In the genomic region with DNA sequence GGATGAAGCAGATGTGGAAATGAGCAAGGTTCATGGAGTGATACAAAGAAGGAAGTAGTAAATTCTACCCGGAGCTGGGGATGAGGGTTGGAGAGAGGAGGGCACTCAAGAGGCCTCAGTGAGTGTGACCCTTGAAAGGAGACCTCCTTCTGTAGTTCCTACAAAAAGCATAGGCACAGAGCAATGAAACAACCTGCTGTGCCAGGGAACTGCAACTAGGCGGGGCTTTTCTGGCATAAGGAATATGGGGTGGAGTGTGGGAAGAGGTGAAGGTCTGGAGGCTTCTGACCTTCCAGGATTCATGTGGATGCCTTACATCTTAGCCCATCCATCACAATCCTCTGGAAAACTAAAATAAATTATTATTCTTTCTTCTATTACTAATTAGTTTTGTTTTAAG, we compare ENCODE assay signal across 2 cellular contexts.
TF ChIP-seq lines count a peak whose summit lies in the region.

No MANE protein-coding gene starts in this region.

TF ChIP-seq in HCT116, 20 proteins besides CTCF, POLR2A, EP300 and RAD21:
- TF ChIP-seq SIN3A (IDR thresholded peaks at IDR 0.05; ENCODE audit: low read depth) (no peak), CEBPB (IDR thresholded peaks at IDR 0.05; ENCODE audit: low read depth) (no peak), ZNF274 (IDR thresholded peaks at IDR 0.05; ENCODE audit: low read depth, low read length) (no peak), ZFX (IDR thresholded peaks at IDR 0.05) (no peak), EZH2phosphoT487 (IDR thresholded peaks at IDR 0.05; ENCODE audit: borderline replicate concordance) (no peak), FOSL1 (IDR thresholded peaks at IDR 0.05; ENCODE audit: low read depth) (no peak), JUND (IDR thresholded peaks at IDR 0.05) (no peak), TCF7L2 (IDR thresholded peaks at IDR 0.05; ENCODE audit: borderline replicate concordance, extremely low read depth, insufficient read depth, insufficient read length) (no peak), CBX3 (IDR thresholded peaks at IDR 0.05; ENCODE audit: low read depth) (no peak), ELF1 (IDR thresholded peaks at IDR 0.05; ENCODE audit: borderline replicate concordance, low read depth) (no peak), EZH2 (IDR thresholded peaks at IDR 0.05) (no peak), YY1 (IDR thresholded peaks at IDR 0.05; ENCODE audit: extremely low read depth, insufficient replicate concordance, low read depth, low read length) (no peak)
- TF ChIP-seq, protein P1, sequence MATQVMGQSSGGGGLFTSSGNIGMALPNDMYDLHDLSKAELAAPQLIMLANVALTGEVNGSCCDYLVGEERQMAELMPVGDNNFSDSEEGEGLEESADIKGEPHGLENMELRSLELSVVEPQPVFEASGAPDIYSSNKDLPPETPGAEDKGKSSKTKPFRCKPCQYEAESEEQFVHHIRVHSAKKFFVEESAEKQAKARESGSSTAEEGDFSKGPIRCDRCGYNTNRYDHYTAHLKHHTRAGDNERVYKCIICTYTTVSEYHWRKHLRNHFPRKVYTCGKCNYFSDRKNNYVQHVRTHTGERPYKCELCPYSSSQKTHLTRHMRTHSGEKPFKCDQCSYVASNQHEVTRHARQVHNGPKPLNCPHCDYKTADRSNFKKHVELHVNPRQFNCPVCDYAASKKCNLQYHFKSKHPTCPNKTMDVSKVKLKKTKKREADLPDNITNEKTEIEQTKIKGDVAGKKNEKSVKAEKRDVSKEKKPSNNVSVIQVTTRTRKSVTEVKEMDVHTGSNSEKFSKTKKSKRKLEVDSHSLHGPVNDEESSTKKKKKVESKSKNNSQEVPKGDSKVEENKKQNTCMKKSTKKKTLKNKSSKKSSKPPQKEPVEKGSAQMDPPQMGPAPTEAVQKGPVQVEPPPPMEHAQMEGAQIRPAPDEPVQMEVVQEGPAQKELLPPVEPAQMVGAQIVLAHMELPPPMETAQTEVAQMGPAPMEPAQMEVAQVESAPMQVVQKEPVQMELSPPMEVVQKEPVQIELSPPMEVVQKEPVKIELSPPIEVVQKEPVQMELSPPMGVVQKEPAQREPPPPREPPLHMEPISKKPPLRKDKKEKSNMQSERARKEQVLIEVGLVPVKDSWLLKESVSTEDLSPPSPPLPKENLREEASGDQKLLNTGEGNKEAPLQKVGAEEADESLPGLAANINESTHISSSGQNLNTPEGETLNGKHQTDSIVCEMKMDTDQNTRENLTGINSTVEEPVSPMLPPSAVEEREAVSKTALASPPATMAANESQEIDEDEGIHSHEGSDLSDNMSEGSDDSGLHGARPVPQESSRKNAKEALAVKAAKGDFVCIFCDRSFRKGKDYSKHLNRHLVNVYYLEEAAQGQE (IDR thresholded peaks at IDR 0.05; ENCODE audit: low read depth), result no peak

TF ChIP-seq in H1, 55 proteins besides CTCF, POLR2A, EP300 and RAD21:
- TF ChIP-seq JUND (IDR thresholded peaks at IDR 0.05; ENCODE audit: low read length), result no peak
